1 cellular context compared by ENCODE assay signal in the genomic region with DNA sequence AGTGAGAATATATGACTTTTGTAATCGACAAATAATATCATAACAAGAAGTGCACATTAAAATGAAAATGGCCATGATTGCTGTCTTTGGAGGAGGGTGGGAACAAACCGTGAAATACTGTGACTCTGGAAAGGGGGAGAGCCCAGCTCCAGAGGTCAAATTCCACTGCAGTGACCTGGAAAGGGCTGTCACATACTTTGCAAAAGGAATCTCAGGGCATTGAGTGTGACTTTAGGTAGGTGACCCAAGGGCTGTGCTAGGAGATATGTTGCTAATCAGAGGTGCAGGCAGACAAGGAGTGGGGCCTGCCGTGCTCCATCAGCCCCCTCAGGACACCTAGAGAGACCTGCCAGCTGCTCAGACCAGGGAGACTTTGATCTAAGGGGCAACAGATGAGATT.
TF ChIP-seq lines count a peak whose summit lies in the region.

No MANE protein-coding gene starts in this region.

TF ChIP-seq in GM23338, 12 proteins besides CTCF, POLR2A, EP300 and RAD21 (continued from another document):
- TF ChIP-seq CREB1 (CRISPR knock-in tag; IDR thresholded peaks at IDR 0.05; ENCODE audit: low read depth) (no peak), EZH2phosphoT487 (IDR thresholded peaks at IDR 0.05; ENCODE audit: unreplicated experiment) (no peak)
